ENCODE assay signal across 3 cellular contexts in the genomic region with DNA sequence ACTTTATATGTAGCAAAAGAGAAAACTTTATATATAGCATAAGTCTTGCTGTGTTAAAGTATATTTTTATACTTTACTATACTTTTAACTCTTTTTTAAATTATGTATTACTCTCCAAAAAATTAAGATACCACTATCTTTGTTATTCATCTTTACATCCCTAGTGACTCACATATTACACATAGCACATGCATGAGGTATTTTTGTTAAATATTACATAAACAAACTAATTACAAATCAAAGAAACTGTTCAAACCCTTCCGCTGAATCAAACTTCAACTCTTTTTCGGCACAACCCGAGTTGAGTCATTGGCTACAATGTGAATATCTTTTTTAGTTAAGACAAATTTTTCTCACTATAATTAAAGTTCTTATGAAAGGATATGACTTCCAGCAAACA.
A peak's percentile ranks its signal among the peaks of the same experiment; 100 is the strongest.
TF ChIP-seq lines count a peak whose summit lies in the region.

No MANE protein-coding gene starts in this region.

TF ChIP-seq in SK-N-SH treated with all-trans-retinoic acid at 6 μM for 48 hours, 23 proteins besides CTCF, POLR2A, EP300 and RAD21:
- no peak for TF ChIP-seq TSHZ2 (CRISPR knock-in tag; IDR thresholded peaks at IDR 0.05)
- TF ChIP-seq ISL1 (CRISPR knock-in tag; IDR thresholded peaks at IDR 0.05) = 0 out of 2 replicates have a peak, but pooled peaks have one; percentile 21
- no peak for TF ChIP-seq TOX (CRISPR knock-in tag; IDR thresholded peaks at IDR 0.05; ENCODE audit: borderline replicate concordance)

TF ChIP-seq in SK-N-SH, 30 proteins besides CTCF, POLR2A, EP300 and RAD21:
- no peak for TF ChIP-seq MAX (IDR thresholded peaks at IDR 0.05; ENCODE audit: low read depth)
- no peak for TF ChIP-seq GABPA (IDR thresholded peaks at IDR 0.05; ENCODE audit: low read depth)
- no peak for TF ChIP-seq RFX5 (IDR thresholded peaks at IDR 0.05; ENCODE audit: low read length)
- no peak for TF ChIP-seq SMC3 (IDR thresholded peaks at IDR 0.05; ENCODE audit: low read depth, low read length)
- no peak for TF ChIP-seq YY1 (IDR thresholded peaks at IDR 0.05; ENCODE audit: low read depth)
- TF ChIP-seq TAF1 (IDR thresholded peaks at IDR 0.05; ENCODE audit: borderline replicate concordance, low read depth, low read length) = no peak
- no peak for TF ChIP-seq TEAD4 (IDR thresholded peaks at IDR 0.05; ENCODE audit: borderline replicate concordance, insufficient read depth)
- TF ChIP-seq, protein P1, sequence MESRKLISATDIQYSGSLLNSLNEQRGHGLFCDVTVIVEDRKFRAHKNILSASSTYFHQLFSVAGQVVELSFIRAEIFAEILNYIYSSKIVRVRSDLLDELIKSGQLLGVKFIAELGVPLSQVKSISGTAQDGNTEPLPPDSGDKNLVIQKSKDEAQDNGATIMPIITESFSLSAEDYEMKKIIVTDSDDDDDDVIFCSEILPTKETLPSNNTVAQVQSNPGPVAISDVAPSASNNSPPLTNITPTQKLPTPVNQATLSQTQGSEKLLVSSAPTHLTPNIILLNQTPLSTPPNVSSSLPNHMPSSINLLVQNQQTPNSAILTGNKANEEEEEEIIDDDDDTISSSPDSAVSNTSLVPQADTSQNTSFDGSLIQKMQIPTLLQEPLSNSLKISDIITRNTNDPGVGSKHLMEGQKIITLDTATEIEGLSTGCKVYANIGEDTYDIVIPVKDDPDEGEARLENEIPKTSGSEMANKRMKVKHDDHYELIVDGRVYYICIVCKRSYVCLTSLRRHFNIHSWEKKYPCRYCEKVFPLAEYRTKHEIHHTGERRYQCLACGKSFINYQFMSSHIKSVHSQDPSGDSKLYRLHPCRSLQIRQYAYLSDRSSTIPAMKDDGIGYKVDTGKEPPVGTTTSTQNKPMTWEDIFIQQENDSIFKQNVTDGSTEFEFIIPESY (IDR thresholded peaks at IDR 0.05; ENCODE audit: borderline replicate concordance, low read depth) = no peak
- no peak for TF ChIP-seq TCF12 (IDR thresholded peaks at IDR 0.05)
- no peak for TF ChIP-seq MEF2A (IDR thresholded peaks at IDR 0.05; ENCODE audit: borderline replicate concordance, low read depth)
- TF ChIP-seq ELF1 (IDR thresholded peaks at IDR 0.05) = no peak
- TF ChIP-seq SIN3A (IDR thresholded peaks at IDR 0.05; ENCODE audit: borderline replicate concordance, low read depth, low read length) = no peak
- TF ChIP-seq, protein P2, sequence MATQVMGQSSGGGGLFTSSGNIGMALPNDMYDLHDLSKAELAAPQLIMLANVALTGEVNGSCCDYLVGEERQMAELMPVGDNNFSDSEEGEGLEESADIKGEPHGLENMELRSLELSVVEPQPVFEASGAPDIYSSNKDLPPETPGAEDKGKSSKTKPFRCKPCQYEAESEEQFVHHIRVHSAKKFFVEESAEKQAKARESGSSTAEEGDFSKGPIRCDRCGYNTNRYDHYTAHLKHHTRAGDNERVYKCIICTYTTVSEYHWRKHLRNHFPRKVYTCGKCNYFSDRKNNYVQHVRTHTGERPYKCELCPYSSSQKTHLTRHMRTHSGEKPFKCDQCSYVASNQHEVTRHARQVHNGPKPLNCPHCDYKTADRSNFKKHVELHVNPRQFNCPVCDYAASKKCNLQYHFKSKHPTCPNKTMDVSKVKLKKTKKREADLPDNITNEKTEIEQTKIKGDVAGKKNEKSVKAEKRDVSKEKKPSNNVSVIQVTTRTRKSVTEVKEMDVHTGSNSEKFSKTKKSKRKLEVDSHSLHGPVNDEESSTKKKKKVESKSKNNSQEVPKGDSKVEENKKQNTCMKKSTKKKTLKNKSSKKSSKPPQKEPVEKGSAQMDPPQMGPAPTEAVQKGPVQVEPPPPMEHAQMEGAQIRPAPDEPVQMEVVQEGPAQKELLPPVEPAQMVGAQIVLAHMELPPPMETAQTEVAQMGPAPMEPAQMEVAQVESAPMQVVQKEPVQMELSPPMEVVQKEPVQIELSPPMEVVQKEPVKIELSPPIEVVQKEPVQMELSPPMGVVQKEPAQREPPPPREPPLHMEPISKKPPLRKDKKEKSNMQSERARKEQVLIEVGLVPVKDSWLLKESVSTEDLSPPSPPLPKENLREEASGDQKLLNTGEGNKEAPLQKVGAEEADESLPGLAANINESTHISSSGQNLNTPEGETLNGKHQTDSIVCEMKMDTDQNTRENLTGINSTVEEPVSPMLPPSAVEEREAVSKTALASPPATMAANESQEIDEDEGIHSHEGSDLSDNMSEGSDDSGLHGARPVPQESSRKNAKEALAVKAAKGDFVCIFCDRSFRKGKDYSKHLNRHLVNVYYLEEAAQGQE (IDR thresholded peaks at IDR 0.05; ENCODE audit: low read depth, low read length) = no peak
- TF ChIP-seq NFIC (IDR thresholded peaks at IDR 0.05; ENCODE audit: borderline replicate concordance) = no peak
- no peak for TF ChIP-seq GATA2 (CRISPR knock-in tag; IDR thresholded peaks at IDR 0.05)
- TF ChIP-seq, protein P3, sequence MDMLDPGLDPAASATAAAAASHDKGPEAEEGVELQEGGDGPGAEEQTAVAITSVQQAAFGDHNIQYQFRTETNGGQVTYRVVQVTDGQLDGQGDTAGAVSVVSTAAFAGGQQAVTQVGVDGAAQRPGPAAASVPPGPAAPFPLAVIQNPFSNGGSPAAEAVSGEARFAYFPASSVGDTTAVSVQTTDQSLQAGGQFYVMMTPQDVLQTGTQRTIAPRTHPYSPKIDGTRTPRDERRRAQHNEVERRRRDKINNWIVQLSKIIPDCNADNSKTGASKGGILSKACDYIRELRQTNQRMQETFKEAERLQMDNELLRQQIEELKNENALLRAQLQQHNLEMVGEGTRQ (IDR thresholded peaks at IDR 0.05; ENCODE audit: borderline replicate concordance, low read depth, low read length) = no peak
- no peak for TF ChIP-seq FOSL2 (IDR thresholded peaks at IDR 0.05; ENCODE audit: borderline replicate concordance, low read depth)
- TF ChIP-seq FOXJ3 (CRISPR knock-in tag; IDR thresholded peaks at IDR 0.05) = no peak

TF ChIP-seq in K562, 482 proteins besides CTCF, POLR2A, EP300 and RAD21:
- TF ChIP-seq FOSL1 (tag; conservative IDR thresholded peaks at IDR 0.05) = peak; percentile 63
- TF ChIP-seq, protein P4, sequence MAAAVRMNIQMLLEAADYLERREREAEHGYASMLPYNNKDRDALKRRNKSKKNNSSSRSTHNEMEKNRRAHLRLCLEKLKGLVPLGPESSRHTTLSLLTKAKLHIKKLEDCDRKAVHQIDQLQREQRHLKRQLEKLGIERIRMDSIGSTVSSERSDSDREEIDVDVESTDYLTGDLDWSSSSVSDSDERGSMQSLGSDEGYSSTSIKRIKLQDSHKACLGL (CRISPR knock-in tag; IDR thresholded peaks at IDR 0.05; ENCODE audit: borderline replicate concordance, poor library complexity, severe bottlenecking) = no peak
